ENCODE assay signal across 9 cellular contexts in the genomic region with DNA sequence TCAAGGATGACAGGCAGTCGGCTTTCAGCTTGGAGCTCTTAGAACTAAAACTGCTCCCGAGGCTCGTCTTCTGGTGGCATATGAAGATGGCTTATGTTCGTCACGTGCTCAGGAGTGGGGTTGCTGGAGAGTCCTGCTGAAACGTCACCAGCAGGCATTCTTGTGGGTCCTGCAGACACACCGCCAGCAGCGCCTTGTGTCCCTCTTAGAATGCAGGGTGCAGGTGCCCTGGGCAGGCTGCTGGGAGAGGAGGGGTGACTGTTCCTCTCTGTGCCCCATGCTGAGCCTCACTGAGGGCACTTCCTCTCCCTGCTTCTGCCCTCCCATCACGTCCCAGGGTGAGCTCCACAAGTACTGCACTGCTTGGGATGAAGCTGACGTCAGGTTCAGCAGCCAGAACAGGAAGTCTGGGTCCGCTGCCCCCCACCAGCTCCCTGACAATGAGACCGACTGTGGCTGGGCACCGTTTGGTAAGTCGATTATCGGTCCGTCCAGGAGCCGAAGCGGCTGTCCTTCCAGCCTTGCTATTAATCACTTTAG. TPM values are rescaled to one million over a fixed set of nuclear protein-coding genes. Genes with fewer than 3 reads are reported as not detected.
DNase-seq lines count a peak whose midpoint lies in the region; ATAC-seq and TF ChIP-seq lines count a peak whose summit lies in the region.
"Had no signal": no experiment of that assay in that cellular context is flagged by ENCODE, and none has a peak within 500 bp of the region (broad histone marks: within the 10 kb centered on the region; RNA-seq: fewer than 3 reads in every experiment).

No MANE protein-coding gene starts in this region.

- WGBS in sigmoid colon, 2 donors = 64 to 89% methylated on average over 18 of the region's 18 CpGs

- no peak for TF ChIP-seq POLR2A in sigmoid colon (IDR thresholded peaks at IDR 0.05)

- H3K27me3 ChIP-seq in sigmoid colon = no peaks in the 10 kb centered on the region

- no peak for TF ChIP-seq CTCF in coronary artery (IDR thresholded peaks at IDR 0.05)
- no peak for TF ChIP-seq CTCF in sigmoid colon (IDR thresholded peaks at IDR 0.05)

- H3K36me3 ChIP-seq in sigmoid colon = peaks cover 0 to 8% (median 0%) of the 10 kb centered on the region in 4 donors

- no peaks in the 10 kb centered on the region for H3K9me3 ChIP-seq in sigmoid colon

- no peak for TF ChIP-seq EP300 in sigmoid colon (IDR thresholded peaks at IDR 0.05)

- intact Hi-C loops in sigmoid colon (cut with DNase I) = no loop called here

- ATAC-seq in GM19452 (IDR thresholded peaks at IDR 0.05; ENCODE audit: unreplicated experiment) (peak; percentile 14), GM21737 (IDR thresholded peaks at IDR 0.05; ENCODE audit: unreplicated experiment) (no peak)

- H3K27ac ChIP-seq in coronary artery (peak overlapping the region in 1 of 2 donors; percentile 54), sigmoid colon (no peak overlapping the region)

- DNase-seq in HT1080 (ENCODE audit: low read depth) (peak; percentile 30), coronary artery (ENCODE audit: low spot score) (peak; percentile 67), sigmoid colon (peak; percentile 75), HPDE6-E6E7 (ENCODE audit: extremely low spot score) (no peak), NOMO-1 treated with DMSO at 0.1 percent for 48 hours (lab: John Stamatoyannopoulos, UW; ENCODE audit: unreplicated experiment) (no peak)
- DNase-seq: effector CD8-positive, alpha-beta T cell; OCI-M1 had no signal

- peaks cover 0 to 13% (median 4%) of the 10 kb centered on the region in 4 donors for H3K4me1 ChIP-seq in sigmoid colon

- H3K4me3 ChIP-seq in coronary artery = peak overlapping the region; percentile 47
- H3K4me3 ChIP-seq in sigmoid colon = no peak overlapping the region

RNA-seq across cellular contexts. Expression of gene SLC37A1, which starts 20.8 kb away (rescaled TPM):
- 3.2 and 5.9 TPM in 2 replicates for total RNA-seq in HT1080 (2014; rRNA removed; shearing (Covaris generic))
- 3.2 and 3.7 TPM in 2 replicates for polyA plus RNA-seq in HT1080 (2015; cell fraction: cytosol; rRNA removed)
- 3.4 and 7.4 TPM in 2 replicates for polyA plus RNA-seq in HT1080 (2015; cell fraction: nucleus; rRNA removed)
- 1 to 10 TPM; 2.3 to 7.8 (median 5.0) TPM for total RNA-seq in sigmoid colon
- 10 to 100 TPM; 21.0 to 98.5 (median 31.2) TPM for polyA plus RNA-seq in sigmoid colon

RNA-seq across cellular contexts. Expression of gene RSPH1, which starts 38.4 kb away (rescaled TPM):
- not detected in 2 replicates for total RNA-seq in HT1080 (2014; rRNA removed; shearing (Covaris generic))
- not detected in 2 replicates for polyA plus RNA-seq in HT1080 (2015; cell fraction: cytosol; rRNA removed)
- not detected in 2 replicates for polyA plus RNA-seq in HT1080 (2015; cell fraction: nucleus; rRNA removed)
- 1 to 10 TPM in 2 of 4 donors, not detected in 2; 1.2 TPM for total RNA-seq in sigmoid colon
- polyA plus RNA-seq in sigmoid colon = 10 to 100 TPM in 1 of 3 donors, 1 to 10 TPM in 2; 3.0 to 13.4 (median 8.8) TPM

Comparison
In these comparisons a context has a peak if more than half of its experiments do, and no peak if none do; other contexts are left out.
1. DNase-seq: peak in HT1080 (single experiment), coronary artery (single experiment) and sigmoid colon (single experiment); none in HPDE6-E6E7 (single experiment) and NOMO-1 treated with DMSO at 0.1 percent for 48 hours (single experiment).